In the genomic region with DNA sequence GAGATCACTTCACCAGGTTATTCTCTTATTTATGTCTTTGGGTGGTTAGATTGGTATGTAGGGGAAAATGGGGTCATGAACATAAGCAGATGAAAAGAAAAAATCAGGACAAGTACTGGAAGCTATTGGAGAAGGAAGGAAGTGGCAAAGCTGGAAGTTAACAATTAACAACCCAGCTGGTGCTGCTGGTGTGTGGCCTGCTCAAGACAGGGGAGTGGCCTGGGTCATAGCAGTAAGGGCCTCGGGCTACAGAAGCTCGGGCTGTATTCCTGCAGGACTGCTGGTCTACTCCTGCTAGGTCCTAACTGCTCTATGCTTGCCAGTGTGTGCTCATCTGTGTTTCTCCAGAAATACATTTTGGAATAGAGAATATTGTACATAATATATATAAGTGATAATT, we compare ENCODE assay signal across 1 cellular context.
TF ChIP-seq lines count a peak whose summit lies in the region.

No MANE protein-coding gene starts in this region.

TF ChIP-seq in GM23338, 12 proteins besides CTCF, POLR2A, EP300 and RAD21 (continued from another document):
- no peak for TF ChIP-seq ZNF114 (CRISPR knock-in tag; IDR thresholded peaks at IDR 0.05)
TF ChIP-seq in GM23338: peak in this region for 0.
